1 cellular context compared by ENCODE assay signal in genomic region chr7:25125137-25125946, GRCh38.
TF ChIP-seq lines count a peak whose summit lies in the region.

CYCS (minus strand) TSS chr7:25125260; CDS start chr7:25124119, 1,141 bp downstream.

TF ChIP-seq in HepG2, 621 proteins besides CTCF, POLR2A, EP300 and RAD21 (continued from another document and continues in another):
- TF ChIP-seq MXD1 (CRISPR knock-in tag; IDR thresholded peaks at IDR 0.05) (peak; percentile 60), MNT (IDR thresholded peaks at IDR 0.05) (peak; percentile 73), ZNF878 (CRISPR knock-in tag; IDR thresholded peaks at IDR 0.05) (peak; percentile 36; the same call in 1 of the 2 replicates), KLF16 (CRISPR knock-in tag; IDR thresholded peaks at IDR 0.05) (peak in 1 of 2 experiments; percentile 89; a peak in 2 of 4 replicates), DPF2 (CRISPR knock-in tag; IDR thresholded peaks at IDR 0.05; ENCODE audit: borderline replicate concordance, low read depth) (peak; percentile 45; the same call in 1 of the 2 replicates), ZNF703 (CRISPR knock-in tag; IDR thresholded peaks at IDR 0.05; ENCODE audit: borderline replicate concordance) (no peak), RERE (CRISPR knock-in tag; IDR thresholded peaks at IDR 0.05; ENCODE audit: low read depth) (0 out of 2 replicates have a peak, but pooled peaks have one; percentile 16), CENPX (CRISPR knock-in tag; IDR thresholded peaks at IDR 0.05) (no peak), ZBTB25 (CRISPR knock-in tag; IDR thresholded peaks at IDR 0.05) (peak; percentile 92; the same call in 1 of the 2 replicates), SP2 (CRISPR knock-in tag; IDR thresholded peaks at IDR 0.05) (peak; percentile 85), ZBTB38 (CRISPR knock-in tag; IDR thresholded peaks at IDR 0.05) (peak; percentile 68; the same call in 1 of the 2 replicates), BCL6 (CRISPR knock-in tag; IDR thresholded peaks at IDR 0.05) (peak; percentile 37), SMC3 (IDR thresholded peaks at IDR 0.05; ENCODE audit: low read length) (no peak), LBX2 (CRISPR knock-in tag; IDR thresholded peaks at IDR 0.05; ENCODE audit: borderline replicate concordance) (peak; percentile 66; the same call in 1 of the 2 replicates), FOXK1 (CRISPR knock-in tag; IDR thresholded peaks at IDR 0.05; ENCODE audit: borderline replicate concordance, low read depth) (peak; percentile 87), ZNF724P (CRISPR knock-in tag; IDR thresholded peaks at IDR 0.05; ENCODE audit: borderline replicate concordance) (peak; percentile 93), ZNF230 (CRISPR knock-in tag; IDR thresholded peaks at IDR 0.05) (peak; percentile 60), ZNF414 (CRISPR knock-in tag; IDR thresholded peaks at IDR 0.05) (peak; percentile 91), CENPT (CRISPR knock-in tag; IDR thresholded peaks at IDR 0.05; ENCODE audit: low read depth) (peak; percentile 48; the same call in 1 of the 2 replicates), ZBTB10 (CRISPR knock-in tag; IDR thresholded peaks at IDR 0.05; ENCODE audit: borderline replicate concordance) (0 out of 2 replicates have a peak, but pooled peaks have one; percentile 10), SMYD3 (CRISPR knock-in tag; IDR thresholded peaks at IDR 0.05) (peak; percentile 83; the same call in 1 of the 2 replicates), ZNF337 (CRISPR knock-in tag; IDR thresholded peaks at IDR 0.05; ENCODE audit: borderline replicate concordance, low read depth) (peak; percentile 73; the same call in 1 of the 2 replicates), SMAD1 (CRISPR knock-in tag; IDR thresholded peaks at IDR 0.05; ENCODE audit: borderline replicate concordance, low read depth) (no peak), POLR2G (IDR thresholded peaks at IDR 0.05; ENCODE audit: low read depth, low read length) (peak; percentile 100), ZNF30 (CRISPR knock-in tag; IDR thresholded peaks at IDR 0.05) (no peak), ZNF776 (CRISPR knock-in tag; IDR thresholded peaks at IDR 0.05) (peak; percentile 62; the same call in 1 of the 2 replicates), SMAD3 (CRISPR knock-in tag; IDR thresholded peaks at IDR 0.05) (peak; percentile 87), SALL1 (CRISPR knock-in tag; IDR thresholded peaks at IDR 0.05) (peak; percentile 96), BRD4 (CRISPR knock-in tag; IDR thresholded peaks at IDR 0.05) (0 out of 2 replicates have a peak, but pooled peaks have one; percentile 19), IKZF4 (CRISPR knock-in tag; IDR thresholded peaks at IDR 0.05; ENCODE audit: borderline replicate concordance, low read depth, not compliant biosample characterization) (peak; percentile 93), ZNF563 (CRISPR knock-in tag; IDR thresholded peaks at IDR 0.05) (peak; percentile 88; the same call in 1 of the 2 replicates), ARID5B (CRISPR knock-in tag; IDR thresholded peaks at IDR 0.05) (peak; percentile 60), ZC3H13 (CRISPR knock-in tag; IDR thresholded peaks at IDR 0.05) (peak; percentile 98), SATB2 (CRISPR knock-in tag; IDR thresholded peaks at IDR 0.05) (0 out of 2 replicates have a peak, but pooled peaks have one; percentile 55), JUNB (CRISPR knock-in tag; IDR thresholded peaks at IDR 0.05; ENCODE audit: borderline replicate concordance) (peak; percentile 81), HOXA5 (CRISPR knock-in tag; IDR thresholded peaks at IDR 0.05) (peak; percentile 22), ZSCAN9 (CRISPR knock-in tag; IDR thresholded peaks at IDR 0.05; ENCODE audit: borderline replicate concordance) (peak; percentile 84), PHF8 (CRISPR knock-in tag; IDR thresholded peaks at IDR 0.05) (peak; percentile 92), HMGA1 (CRISPR knock-in tag; conservative IDR thresholded peaks at IDR 0.05) (no peak), MAFF (IDR thresholded peaks at IDR 0.05; ENCODE audit: low read depth, low read length) (no peak), TCF12 (IDR thresholded peaks at IDR 0.05) (no peak), TCF12 (CRISPR knock-in tag; IDR thresholded peaks at IDR 0.05) (0 out of 2 replicates have a peak, but pooled peaks have one; percentile 39), FLYWCH1 (CRISPR knock-in tag; IDR thresholded peaks at IDR 0.05) (no peak), PAX8 (CRISPR knock-in tag; IDR thresholded peaks at IDR 0.05; ENCODE audit: borderline replicate concordance) (0 out of 2 replicates have a peak, but pooled peaks have one; percentile 43), EED (CRISPR knock-in tag; IDR thresholded peaks at IDR 0.05) (peak; percentile 71; the same call in 1 of the 2 replicates), CBX5 (CRISPR knock-in tag; IDR thresholded peaks at IDR 0.05; ENCODE audit: borderline replicate concordance) (peak; percentile 60; the same call in 1 of the 2 replicates), NFYC (CRISPR knock-in tag; IDR thresholded peaks at IDR 0.05) (peak; percentile 99), MXD4 (CRISPR knock-in tag; IDR thresholded peaks at IDR 0.05) (peak; percentile 84; the same call in 1 of the 2 replicates), HOXA7 (CRISPR knock-in tag; IDR thresholded peaks at IDR 0.05) (no peak), ZNF225 (CRISPR knock-in tag; IDR thresholded peaks at IDR 0.05) (peak; percentile 91; the same call in 1 of the 2 replicates)
